1 cellular context compared by ENCODE assay signal in genomic region chr1:196438324-196438723, GRCh38.
TF ChIP-seq lines count a peak whose summit lies in the region.

No MANE protein-coding gene starts in this region.

TF ChIP-seq in HepG2, 621 proteins besides CTCF, POLR2A, EP300 and RAD21 (continued from another document and continues in another):
- peak; percentile 89 for TF ChIP-seq ZNF503 (CRISPR knock-in tag; IDR thresholded peaks at IDR 0.05)
- TF ChIP-seq ZNF235 (CRISPR knock-in tag; IDR thresholded peaks at IDR 0.05; ENCODE audit: borderline replicate concordance): no peak
- no peak for TF ChIP-seq KDM5B (CRISPR knock-in tag; IDR thresholded peaks at IDR 0.05; ENCODE audit: borderline replicate concordance)
- TF ChIP-seq ZFP1 (CRISPR knock-in tag; IDR thresholded peaks at IDR 0.05): 0 out of 2 replicates have a peak, but pooled peaks have one; percentile 58
- TF ChIP-seq ARNT2 (CRISPR knock-in tag; IDR thresholded peaks at IDR 0.05; ENCODE audit: low read depth): no peak
- no peak for TF ChIP-seq PRDM15 (CRISPR knock-in tag; IDR thresholded peaks at IDR 0.05)
- TF ChIP-seq MIER3 (CRISPR knock-in tag; IDR thresholded peaks at IDR 0.05; ENCODE audit: borderline replicate concordance): peak; percentile 76; the same call in 1 of the 2 replicates
- TF ChIP-seq FOXK1 (CRISPR knock-in tag; IDR thresholded peaks at IDR 0.05; ENCODE audit: borderline replicate concordance, low read depth): peak; percentile 48; the same call in 1 of the 2 replicates
- TF ChIP-seq, protein P1, sequence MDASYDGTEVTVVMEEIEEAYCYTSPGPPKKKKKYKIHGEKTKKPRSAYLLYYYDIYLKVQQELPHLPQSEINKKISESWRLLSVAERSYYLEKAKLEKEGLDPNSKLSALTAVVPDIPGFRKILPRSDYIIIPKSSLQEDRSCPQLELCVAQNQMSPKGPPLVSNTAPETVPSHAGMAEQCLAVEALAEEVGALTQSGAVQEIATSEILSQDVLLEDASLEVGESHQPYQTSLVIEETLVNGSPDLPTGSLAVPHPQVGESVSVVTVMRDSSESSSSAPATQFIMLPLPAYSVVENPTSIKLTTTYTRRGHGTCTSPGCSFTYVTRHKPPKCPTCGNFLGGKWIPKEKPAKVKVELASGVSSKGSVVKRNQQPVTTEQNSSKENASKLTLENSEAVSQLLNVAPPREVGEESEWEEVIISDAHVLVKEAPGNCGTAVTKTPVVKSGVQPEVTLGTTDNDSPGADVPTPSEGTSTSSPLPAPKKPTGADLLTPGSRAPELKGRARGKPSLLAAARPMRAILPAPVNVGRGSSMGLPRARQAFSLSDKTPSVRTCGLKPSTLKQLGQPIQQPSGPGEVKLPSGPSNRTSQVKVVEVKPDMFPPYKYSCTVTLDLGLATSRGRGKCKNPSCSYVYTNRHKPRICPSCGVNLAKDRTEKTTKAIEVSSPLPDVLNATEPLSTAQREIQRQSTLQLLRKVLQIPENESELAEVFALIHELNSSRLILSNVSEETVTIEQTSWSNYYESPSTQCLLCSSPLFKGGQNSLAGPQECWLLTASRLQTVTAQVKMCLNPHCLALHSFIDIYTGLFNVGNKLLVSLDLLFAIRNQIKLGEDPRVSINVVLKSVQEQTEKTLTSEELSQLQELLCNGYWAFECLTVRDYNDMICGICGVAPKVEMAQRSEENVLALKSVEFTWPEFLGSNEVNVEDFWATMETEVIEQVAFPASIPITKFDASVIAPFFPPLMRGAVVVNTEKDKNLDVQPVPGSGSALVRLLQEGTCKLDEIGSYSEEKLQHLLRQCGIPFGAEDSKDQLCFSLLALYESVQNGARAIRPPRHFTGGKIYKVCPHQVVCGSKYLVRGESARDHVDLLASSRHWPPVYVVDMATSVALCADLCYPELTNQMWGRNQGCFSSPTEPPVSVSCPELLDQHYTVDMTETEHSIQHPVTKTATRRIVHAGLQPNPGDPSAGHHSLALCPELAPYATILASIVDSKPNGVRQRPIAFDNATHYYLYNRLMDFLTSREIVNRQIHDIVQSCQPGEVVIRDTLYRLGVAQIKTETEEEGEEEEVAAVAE (CRISPR knock-in tag; IDR thresholded peaks at IDR 0.05; ENCODE audit: borderline replicate concordance): 0 out of 2 replicates have a peak, but pooled peaks have one; percentile 52
- no peak for TF ChIP-seq ZFP37 (CRISPR knock-in tag; IDR thresholded peaks at IDR 0.05; ENCODE audit: borderline replicate concordance)
- no peak for TF ChIP-seq ZBTB49 (CRISPR knock-in tag; IDR thresholded peaks at IDR 0.05; ENCODE audit: borderline replicate concordance)
- TF ChIP-seq, protein P2, sequence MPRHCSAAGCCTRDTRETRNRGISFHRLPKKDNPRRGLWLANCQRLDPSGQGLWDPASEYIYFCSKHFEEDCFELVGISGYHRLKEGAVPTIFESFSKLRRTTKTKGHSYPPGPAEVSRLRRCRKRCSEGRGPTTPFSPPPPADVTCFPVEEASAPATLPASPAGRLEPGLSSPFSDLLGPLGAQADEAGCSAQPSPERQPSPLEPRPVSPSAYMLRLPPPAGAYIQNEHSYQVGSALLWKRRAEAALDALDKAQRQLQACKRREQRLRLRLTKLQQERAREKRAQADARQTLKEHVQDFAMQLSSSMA (CRISPR knock-in tag; IDR thresholded peaks at IDR 0.05): no peak
- TF ChIP-seq ATF1 (CRISPR knock-in tag; IDR thresholded peaks at IDR 0.05): peak; percentile 84
- TF ChIP-seq RXRA (CRISPR knock-in tag; IDR thresholded peaks at IDR 0.05): no peak
- TF ChIP-seq CEBPG (CRISPR knock-in tag; IDR thresholded peaks at IDR 0.05): peak; percentile 83
- TF ChIP-seq ZSCAN22 (CRISPR knock-in tag; IDR thresholded peaks at IDR 0.05): no peak
- TF ChIP-seq DPF2 (CRISPR knock-in tag; IDR thresholded peaks at IDR 0.05; ENCODE audit: borderline replicate concordance, low read depth): peak; percentile 57; the same call in 1 of the 2 replicates
- TF ChIP-seq RFXAP (CRISPR knock-in tag; IDR thresholded peaks at IDR 0.05; ENCODE audit: borderline replicate concordance): no peak
- no peak for TF ChIP-seq MAX (IDR thresholded peaks at IDR 0.05)
- no peak for TF ChIP-seq FOXC1 (CRISPR knock-in tag; IDR thresholded peaks at IDR 0.05; ENCODE audit: borderline replicate concordance)
- TF ChIP-seq ZNF17 (CRISPR knock-in tag; IDR thresholded peaks at IDR 0.05): no peak
- TF ChIP-seq, protein P3, sequence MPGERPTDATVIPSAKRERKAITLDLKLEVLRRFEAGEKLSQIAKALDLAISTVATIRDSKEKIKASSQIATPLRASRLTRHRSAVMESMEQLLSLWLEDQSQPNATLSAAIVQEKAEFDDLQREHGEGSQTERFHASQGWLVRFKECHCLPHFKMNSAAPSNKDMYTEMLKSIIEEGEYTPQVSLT (CRISPR knock-in tag; IDR thresholded peaks at IDR 0.05; ENCODE audit: borderline replicate concordance, low read depth): no peak
- no peak for TF ChIP-seq ZNF143 (CRISPR knock-in tag; IDR thresholded peaks at IDR 0.05)
- no peak for TF ChIP-seq ZNF557 (CRISPR knock-in tag; IDR thresholded peaks at IDR 0.05)
- no peak for TF ChIP-seq ZNF589 (CRISPR knock-in tag; conservative IDR thresholded peaks at IDR 0.05)
- TF ChIP-seq TSC22D2 (CRISPR knock-in tag; IDR thresholded peaks at IDR 0.05; ENCODE audit: borderline replicate concordance): no peak
- TF ChIP-seq MED1 (CRISPR knock-in tag; IDR thresholded peaks at IDR 0.05): peak; percentile 81
- no peak for TF ChIP-seq ZBTB3 (CRISPR knock-in tag; IDR thresholded peaks at IDR 0.05; ENCODE audit: borderline replicate concordance, low read depth)
- no peak for TF ChIP-seq RFXANK (CRISPR knock-in tag; IDR thresholded peaks at IDR 0.05)
- TF ChIP-seq AHDC1 (CRISPR knock-in tag; IDR thresholded peaks at IDR 0.05; ENCODE audit: borderline replicate concordance): peak; percentile 87
- TF ChIP-seq POGK (CRISPR knock-in tag; conservative IDR thresholded peaks at IDR 0.05): no peak
- TF ChIP-seq, protein P4, sequence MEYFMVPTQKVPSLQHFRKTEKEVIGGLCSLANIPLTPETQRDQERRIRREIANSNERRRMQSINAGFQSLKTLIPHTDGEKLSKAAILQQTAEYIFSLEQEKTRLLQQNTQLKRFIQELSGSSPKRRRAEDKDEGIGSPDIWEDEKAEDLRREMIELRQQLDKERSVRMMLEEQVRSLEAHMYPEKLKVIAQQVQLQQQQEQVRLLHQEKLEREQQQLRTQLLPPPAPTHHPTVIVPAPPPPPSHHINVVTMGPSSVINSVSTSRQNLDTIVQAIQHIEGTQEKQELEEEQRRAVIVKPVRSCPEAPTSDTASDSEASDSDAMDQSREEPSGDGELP (IDR thresholded peaks at IDR 0.05; ENCODE audit: borderline replicate concordance, low read depth): 0 out of 2 replicates have a peak, but pooled peaks have one; percentile 10
